Comparison of ENCODE assay signal across 15 cellular contexts in the genomic region with DNA sequence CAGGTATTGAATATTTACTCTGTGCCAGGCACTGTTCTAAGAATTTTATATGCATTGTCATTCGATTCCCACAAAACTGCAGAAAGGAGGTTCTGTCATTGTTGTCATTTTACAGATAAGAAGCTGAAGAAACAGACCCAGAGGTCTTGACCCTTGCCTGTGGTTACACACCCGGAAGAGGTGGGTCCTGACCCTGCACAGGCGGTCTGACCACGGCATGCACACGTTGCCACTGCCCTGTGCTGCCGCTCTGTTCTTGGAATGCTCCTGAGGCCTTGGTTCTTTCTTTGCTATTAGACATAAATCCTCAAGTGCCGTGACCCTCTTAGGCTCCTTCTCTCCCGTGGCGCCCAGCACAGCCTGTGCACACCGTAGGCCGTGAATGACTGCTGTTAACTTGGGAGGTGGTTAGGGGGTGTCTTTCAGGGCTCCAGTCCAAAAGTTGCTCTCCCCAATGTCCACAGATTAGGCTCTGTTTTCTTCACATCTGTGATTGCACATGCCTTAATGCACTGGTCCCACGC.
DNase-seq lines count a peak whose midpoint lies in the region; ATAC-seq and TF ChIP-seq lines count a peak whose summit lies in the region.
"Had no signal": no experiment of that assay in that cellular context is flagged by ENCODE, and none has a peak within 500 bp of the region (broad histone marks: within the 10 kb centered on the region; RNA-seq: fewer than 3 reads in every experiment).

No MANE protein-coding gene starts in this region.

- WGBS in mammary epithelial cell (ENCODE audit: low coverage, missing lambda C conversion rate): 90% methylated on average over 12 of the region's 12 CpGs

- no peak overlapping the region for H3K27ac ChIP-seq in mammary epithelial cell (ENCODE audit: insufficient read depth, low read depth, low read length)
- H3K27ac ChIP-seq: thoracic aorta, WERI-Rb-1 had no signal

- no peaks in the 10 kb centered on the region for H3K79me2 ChIP-seq in mammary epithelial cell (ENCODE audit: insufficient read depth, low read length)

- no peak overlapping the region for H3K9ac ChIP-seq in mammary epithelial cell (ENCODE audit: insufficient read depth, low read length)

- in situ Hi-C loops in mammary epithelial cell (cut with MboI; ENCODE audit: low sequenced_read_pairs in 2 of 2): no loop called here

- peaks cover 7 to 20% (median 14%) of the 10 kb centered on the region in 3 donors for H3K27me3 Mint-ChIP-seq in CD14-positive monocyte (ENCODE audit: low read depth in 3 of 3)
- H3K27me3 Mint-ChIP-seq in dendritic cell treated with granulocyte-macrophage colony-stimulating factor and Interleukin-4, amounts not matched to agents 40 ng/mL and 50 ng/mL, for 4 days: peaks cover 11% of the 10 kb centered on the region
- H3K27me3 Mint-ChIP-seq: activated naive CD8-positive, alpha-beta T cell had no signal

- H3K4me1 Mint-ChIP-seq in CD14-positive monocyte: peaks cover 38% of the 10 kb centered on the region
- peaks cover 56% of the 10 kb centered on the region for H3K4me1 Mint-ChIP-seq in dendritic cell treated with granulocyte-macrophage colony-stimulating factor and Interleukin-4, amounts not matched to agents 40 ng/mL and 50 ng/mL, for 4 days (ENCODE audit: low read depth)

- H3K4me3 Mint-ChIP-seq in CD14-positive monocyte: peak overlapping the region in 1 of 2 donors; percentile 74
- H3K4me3 Mint-ChIP-seq in dendritic cell treated with granulocyte-macrophage colony-stimulating factor and Interleukin-4, amounts not matched to agents 40 ng/mL and 50 ng/mL, for 4 days: no peak overlapping the region
- H3K4me3 Mint-ChIP-seq: activated naive CD8-positive, alpha-beta T cell had no signal

- peaks cover 20 to 29% of the 10 kb centered on the region in 2 donors for H3K36me3 Mint-ChIP-seq in CD14-positive monocyte
- H3K36me3 Mint-ChIP-seq in dendritic cell treated with granulocyte-macrophage colony-stimulating factor and Interleukin-4, amounts not matched to agents 40 ng/mL and 50 ng/mL, for 4 days (ENCODE audit: low read depth): peaks cover 14% of the 10 kb centered on the region

- intact Hi-C loops in CD14-positive monocyte (cut with micrococcal nuclease) (loop anchor here in 1 of 2 donors (5.0 kb wide), 1 partner anchor 73 kb away; the partner anchor contains the start of gene PLXNA1), mammary epithelial cell (cut with micrococcal nuclease) (no loop called here)
- intact Hi-C loops in dendritic cell treated with granulocyte-macrophage colony-stimulating factor and Interleukin-4, amounts not matched to agents 40 ng/mL and 50 ng/mL, for 4 days (cut with micrococcal nuclease): no loop called here

- no TSS peak for BruUV-seq in mammary epithelial cell (replicated peaks; lab: Mats Ljungman, UMichigan)

- peaks cover 5 to 40% (median 17%) of the 10 kb centered on the region in 7 donors for H3K9me3 Mint-ChIP-seq in CD14-positive monocyte
- H3K9me3 Mint-ChIP-seq in dendritic cell treated with granulocyte-macrophage colony-stimulating factor and Interleukin-4, amounts not matched to agents 40 ng/mL and 50 ng/mL, for 4 days: no peaks in the 10 kb centered on the region

- H3K4me3 ChIP-seq in mammary epithelial cell (replicated peaks in 1 of 3; ENCODE audit: insufficient read depth in 1 of 3, low read depth in 2 of 3, low read length in 3 of 3): no peak overlapping the region
- H3K4me3 ChIP-seq: thoracic aorta had no signal

- H2AFZ ChIP-seq in mammary epithelial cell (ENCODE audit: low read depth, low read length): no peak overlapping the region

- H3K27ac Mint-ChIP-seq in CD14-positive monocyte: peak overlapping the region in 5 of 7 donors; percentile 18 to 74 (median 41)
- peak overlapping the region; percentile 72 for H3K27ac Mint-ChIP-seq in dendritic cell treated with granulocyte-macrophage colony-stimulating factor and Interleukin-4, amounts not matched to agents 40 ng/mL and 50 ng/mL, for 4 days

- peaks cover 41% of the 10 kb centered on the region for H3K4me1 ChIP-seq in mammary epithelial cell (ENCODE audit: insufficient read depth, low read length)

- no peak for ATAC-seq in HG02840 (IDR thresholded peaks at IDR 0.05; ENCODE audit: low FRiP score, unreplicated experiment)
- no peak for ATAC-seq in HG02970 (IDR thresholded peaks at IDR 0.05; ENCODE audit: low FRiP score, unreplicated experiment)
- no peak for ATAC-seq in GM18517 (IDR thresholded peaks at IDR 0.05; ENCODE audit: unreplicated experiment)

- H3K27me3 ChIP-seq in mammary epithelial cell (ENCODE audit: insufficient read depth, low read length): no peaks in the 10 kb centered on the region

- no peak overlapping the region for H3K4me2 ChIP-seq in mammary epithelial cell (ENCODE audit: insufficient read depth, low read depth, low read length)

- TF ChIP-seq CTCF in CD14-positive monocyte (IDR thresholded peaks at IDR 0.05): no peak
- TF ChIP-seq CTCF in mammary epithelial cell (conservative IDR thresholded peaks at IDR 0.05 in 1 of 2, IDR thresholded peaks at IDR 0.05 in 1 of 2; ENCODE audit: extremely low read depth in 1 of 2, insufficient read depth in 1 of 2, low read depth in 1 of 2, low read length in 2 of 2): no peak

- CTCF ChIA-PET in mammary epithelial cell (lab: Charles Lee; ENCODE audit: low non-redundant PET): interaction anchor here (0.7 kb wide), 1 partner anchor 1083 kb away, joined by 4 read pairs; no protein-coding TSS in a partner anchor

- no peak for DNase-seq in CD14-positive monocyte (ENCODE audit: low spot score)
- DNase-seq in H4 (ENCODE audit: low spot score): peak; percentile 42
- DNase-seq in RPMI8226: peak; percentile 33
- DNase-seq in mammary epithelial cell: no peak
- DNase-seq: central memory CD4-positive, alpha-beta T cell; islet precursor cell; KG1; NCI-H187 treated with DMSO at 0.1 percent for 48 hours; WERI-Rb-1 had no signal

- no peaks in the 10 kb centered on the region for H3K36me3 ChIP-seq in mammary epithelial cell (ENCODE audit: insufficient read depth, low read length)
- H3K36me3 ChIP-seq: thoracic aorta, WERI-Rb-1 had no signal

- no peaks in the 10 kb centered on the region for H3K9me3 ChIP-seq in mammary epithelial cell (replicated peaks; ENCODE audit: insufficient read depth, low read length)
- H3K9me3 ChIP-seq: thoracic aorta had no signal

- no peaks in the 10 kb centered on the region for H4K20me1 ChIP-seq in mammary epithelial cell (ENCODE audit: insufficient read depth, low read length)

- dilution Hi-C loops in mammary epithelial cell (cut with HindIII; ENCODE audit: low sequenced_read_pairs): no loop called here

Comparison
In these comparisons a context has a peak if more than half of its experiments do, and no peak if none do; other contexts are left out.
1. DNase-seq: peak in H4 (single experiment) and RPMI8226 (single experiment); none in CD14-positive monocyte (single experiment) and mammary epithelial cell (single experiment).